ENCODE assay signal across 8 cellular contexts in genomic region chr4:139734201-139734874, GRCh38.
DNase-seq lines count a peak whose midpoint lies in the region; ATAC-seq and TF ChIP-seq lines count a peak whose summit lies in the region.

No MANE protein-coding gene starts in this region.

- H3K27me3 Mint-ChIP-seq in MCF 10A (ENCODE audit: insufficient read depth, unreplicated experiment), result no peaks in the 10 kb centered on the region

- H3K27ac ChIP-seq in KMS-11 (peak overlapping the region; percentile 26), layer of hippocampus (ENCODE audit: low read depth, low read length) (peak overlapping the region; percentile 73)

- no peaks in the 10 kb centered on the region for H3K9me3 Mint-ChIP-seq in MCF 10A (ENCODE audit: unreplicated experiment)

- peaks cover 29% of the 10 kb centered on the region for H3K4me1 ChIP-seq in KMS-11 (ENCODE audit: low read depth, poor library complexity, severe bottlenecking)

- H3K27me3 ChIP-seq in BJ (ENCODE audit: control insufficient read depth, insufficient read depth, low read length) (peaks cover 3% of the 10 kb centered on the region; the same call in 1 of the 2 replicates), KMS-11 (ENCODE audit: insufficient read depth, low read depth) (no peaks in the 10 kb centered on the region), layer of hippocampus (ENCODE audit: control insufficient read depth, insufficient read depth, low read length) (no peaks in the 10 kb centered on the region)

- H3K27ac Mint-ChIP-seq in MCF 10A (ENCODE audit: low read depth, unreplicated experiment), result no peak overlapping the region

- no peaks in the 10 kb centered on the region for H3K79me2 ChIP-seq in KMS-11 (ENCODE audit: insufficient read depth, low read depth)

- peak overlapping the region; percentile 28 for H3K4me3 Mint-ChIP-seq in MCF 10A (ENCODE audit: unreplicated experiment)

- no peaks in the 10 kb centered on the region for H4K20me1 ChIP-seq in KMS-11 (ENCODE audit: insufficient read depth)

- intact Hi-C loops in MCF 10A (cut with micrococcal nuclease), result loop anchor here (2.0 to 10.0 kb wide), 3 partner anchors 250 to 518 kb away; partner anchors contain the start of gene MAML3

- no TSS peak for BruUV-seq in MCF 10A (replicated peaks; lab: Mats Ljungman, UMichigan)

- H3K4me3 ChIP-seq in BJ (ENCODE audit: low read depth, low read length), result peak overlapping the region; percentile 41
- H3K4me3 ChIP-seq in KMS-11 (IDR thresholded peaks at IDR 0.05; ENCODE audit: insufficient read depth, low read depth, low read length), result no peak overlapping the region

- H3K4me1 Mint-ChIP-seq in MCF 10A (ENCODE audit: insufficient read depth, unreplicated experiment), result peaks cover 6% of the 10 kb centered on the region

- peak overlapping the region; percentile 56 for H3K9ac ChIP-seq in KMS-11

- CTCF ChIA-PET in BJ (lab: Yijun Ruan, JAX), result interaction anchor here (0.7 to 3.0 kb wide), 19 partner anchors 9 to 630 kb away, joined by 3 to 13 read pairs (median 4); no protein-coding TSS in a partner anchor
- CTCF ChIA-PET in MCF 10A (lab: Yijun Ruan, JAX), result interaction anchor here (0.6 to 2.0 kb wide), 14 partner anchors 10 to 1120 kb away, joined by 3 to 12 read pairs (median 4); no protein-coding TSS in a partner anchor

- TF ChIP-seq POLR2A in GM18505 (IDR thresholded peaks at IDR 0.05; ENCODE audit: borderline replicate concordance, extremely low read depth, insufficient read depth, insufficient read length), result no peak

- no peaks in the 10 kb centered on the region for H3K36me3 ChIP-seq in BJ (ENCODE audit: control insufficient read depth, insufficient read depth, low read length)
- no peaks in the 10 kb centered on the region for H3K36me3 ChIP-seq in KMS-11 (ENCODE audit: insufficient read depth)

- DNase-seq in BJ (ENCODE audit: low read depth) (peak; percentile 21), MCF 10A (ENCODE audit: unreplicated experiment) (peak; percentile 70), stromal cell of bone marrow (ENCODE audit: low read depth) (peak; percentile 29), UCSD-AML1 (lab: John Stamatoyannopoulos, UW; ENCODE audit: unreplicated experiment) (no peak)

- TF ChIP-seq CTCF in BJ (IDR thresholded peaks at IDR 0.05; ENCODE audit: insufficient read depth, low read depth, low read length) (no peak), KMS-11 (conservative IDR thresholded peaks at IDR 0.05; ENCODE audit: low read depth, low read length) (no peak), MCF 10A (IDR thresholded peaks at IDR 0.05; ENCODE audit: unreplicated experiment) (no peak)

- no peak for ATAC-seq in activated CD4-positive, CD25-positive, alpha-beta regulatory T cell treated with anti-CD3 and anti-CD28 coated beads, Interleukin-2, amount 50 U/mL, for 24 hours
- ATAC-seq in GM18505 (IDR thresholded peaks at IDR 0.05; ENCODE audit: unreplicated experiment), result no peak

- H3K4me2 ChIP-seq in KMS-11, result peak overlapping the region; percentile 100

- POLR2A ChIA-PET in BJ (lab: Charles Lee) (no interaction called here), MCF 10A (lab: Yijun Ruan, JAX) (interaction anchor here (0.6 to 2.4 kb wide), 4 partner anchors 15 to 519 kb away, joined by 3 to 13 read pairs (median 8); partner anchors contain the start of gene MAML3)

- peak overlapping the region; percentile 97 for H2AFZ ChIP-seq in KMS-11 (ENCODE audit: low read depth)

- H3K36me3 Mint-ChIP-seq in MCF 10A (ENCODE audit: insufficient read depth, unreplicated experiment), result no peaks in the 10 kb centered on the region
